ENCODE assay signal across 18 cellular contexts in genomic region chr3:12656850-12657249, GRCh38.
"Had no signal": no experiment of that assay in that cellular context is flagged by ENCODE, and none has a peak within 500 bp of the region (broad histone marks: within the 10 kb centered on the region; RNA-seq: fewer than 3 reads in every experiment).

No MANE protein-coding gene starts in this region.

- H3K4me3 Mint-ChIP-seq: activated naive CD4-positive, alpha-beta T cell treated with anti-CD3 and anti-CD28 coated beads for 36 hours; activated naive CD8-positive, alpha-beta T cell treated with anti-CD3 and anti-CD28 coated beads, Interleukin-2, amount 50 U/mL, for 24 hours; activated T-helper 17 cell treated with anti-CD3 and anti-CD28 coated beads, Interleukin-2, amount 50 U/mL, for 72 hours; neural progenitor cell had no signal

- ATAC-seq: activated naive CD8-positive, alpha-beta T cell treated with anti-CD3 and anti-CD28 coated beads, Interleukin-2, amount 50 U/mL, for 24 hours; activated T-helper 17 cell treated with anti-CD3 and anti-CD28 coated beads, Interleukin-2, amount 50 U/mL, for 72 hours; SK-N-SH treated with all-trans-retinoic acid at 6 μM for 48 hours had no signal

- H3K27me3 ChIP-seq: breast epithelium, neural progenitor cell, pancreas, upper lobe of left lung had no signal

- H3K27ac ChIP-seq: breast epithelium, pancreas, upper lobe of left lung had no signal

- H3K27ac Mint-ChIP-seq: activated naive CD4-positive, alpha-beta T cell treated with anti-CD3 and anti-CD28 coated beads for 36 hours; activated naive CD8-positive, alpha-beta T cell treated with anti-CD3 and anti-CD28 coated beads, Interleukin-2, amount 50 U/mL, for 24 hours; activated T-helper 17 cell treated with anti-CD3 and anti-CD28 coated beads, Interleukin-2, amount 50 U/mL, for 72 hours had no signal

- H3K4me3 ChIP-seq: breast epithelium, neural progenitor cell, pancreas, upper lobe of left lung had no signal

- DNase-seq: activated CD4-positive, alpha-beta T cell treated with anti-CD3 and anti-CD28 coated beads, Interleukin-2, amount 50 U/mL, for 48 hours; activated CD4-positive, CD25-positive, alpha-beta regulatory T cell treated with anti-CD3 and anti-CD28 coated beads, Interleukin-2, amount 50 U/mL, for 72 hours; activated naive CD4-positive, alpha-beta T cell treated with anti-CD3 and anti-CD28 coated beads for 36 hours; activated naive CD8-positive, alpha-beta T cell treated with anti-CD3 and anti-CD28 coated beads, Interleukin-2, amount 50 U/mL, for 24 hours; hippocampal formation; kidney; mesendoderm; pancreas; stimulated activated CD4-positive, alpha-beta T cell treated with anti-CD3 and anti-CD28 coated beads, Interleukin-2, amount 100 ng/mL, for 48 hours; stimulated activated naive CD4-positive, alpha-beta T cell treated with Interleukin-2 at 50 U/mL for 16 hours; substantia nigra; T-helper 1 cell; T1000; upper lobe of left lung had no signal

- H3K9me3 ChIP-seq: breast epithelium, pancreas, upper lobe of left lung had no signal

- H3K9me3 Mint-ChIP-seq: activated naive CD4-positive, alpha-beta T cell treated with anti-CD3 and anti-CD28 coated beads for 36 hours; activated naive CD8-positive, alpha-beta T cell treated with anti-CD3 and anti-CD28 coated beads, Interleukin-2, amount 50 U/mL, for 24 hours; activated T-helper 17 cell treated with anti-CD3 and anti-CD28 coated beads, Interleukin-2, amount 50 U/mL, for 72 hours; neural progenitor cell had no signal

- H3K36me3 ChIP-seq: breast epithelium, neural progenitor cell, pancreas, upper lobe of left lung had no signal

- H3K27me3 Mint-ChIP-seq: activated naive CD8-positive, alpha-beta T cell treated with anti-CD3 and anti-CD28 coated beads, Interleukin-2, amount 50 U/mL, for 24 hours; activated T-helper 17 cell treated with anti-CD3 and anti-CD28 coated beads, Interleukin-2, amount 50 U/mL, for 72 hours had no signal
